In the genomic region with DNA sequence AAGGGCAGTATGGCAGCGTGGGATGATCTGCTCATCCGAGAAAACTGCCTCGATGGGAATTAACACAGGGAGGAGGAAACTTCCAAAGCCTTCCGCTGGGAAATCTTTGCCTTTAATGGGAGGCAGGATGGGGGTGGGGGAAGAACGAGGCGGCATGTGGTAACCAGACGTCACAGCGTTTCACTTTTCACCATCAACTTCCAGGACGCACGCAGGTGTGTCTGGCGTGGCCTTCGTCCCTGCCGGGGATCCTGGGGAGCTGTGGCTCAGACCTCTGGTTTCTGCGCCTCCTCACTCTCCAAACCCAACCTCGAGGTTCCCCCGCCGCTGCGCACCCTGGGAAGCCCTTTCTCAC, we compare ENCODE assay signal across 7 cellular contexts. TPM values are rescaled to one million over a fixed set of nuclear protein-coding genes. Genes with fewer than 3 reads are reported as not detected.
A peak's percentile ranks its signal among the peaks of the same experiment; 100 is the strongest.
DNase-seq lines count a peak whose midpoint lies in the region; ATAC-seq, FAIRE-seq and TF ChIP-seq lines count a peak whose summit lies in the region.

No MANE protein-coding gene starts in this region.

- ATAC-seq in GM18870 (IDR thresholded peaks at IDR 0.05; ENCODE audit: unreplicated experiment) = peak; percentile 10
- peak; percentile 14 for ATAC-seq in HG02938 (IDR thresholded peaks at IDR 0.05; ENCODE audit: unreplicated experiment)
- ATAC-seq in T-helper 17 cell = no peak
- peak in 4 of 8 donors; percentile 2 to 8 (median 4) for ATAC-seq in heart right ventricle

- H3K27me3 ChIP-seq in heart right ventricle (no peaks in the 10 kb centered on the region), sigmoid colon (no peaks in the 10 kb centered on the region)

- TF ChIP-seq POLR2A in sigmoid colon (IDR thresholded peaks at IDR 0.05) (no peak), GM12891 (IDR thresholded peaks at IDR 0.05; ENCODE audit: low read depth, low read length) (no peak)

- peak overlapping the region in 2 of 10 donors; percentile 16 to 84 for H3K27ac ChIP-seq in heart right ventricle
- peak overlapping the region; percentile 65 to 88 (median 72) for H3K27ac ChIP-seq in sigmoid colon

- no peak for TF ChIP-seq EP300 in sigmoid colon (IDR thresholded peaks at IDR 0.05)

- H3K4me3 Mint-ChIP-seq in T-helper 17 cell = peak overlapping the region; percentile 97

- H3K4me3 ChIP-seq in heart right ventricle = peak overlapping the region; percentile 4 to 90 (median 70)
- H3K4me3 ChIP-seq in sigmoid colon = peak overlapping the region; percentile 37 to 67 (median 62)

- DNase-seq in T-helper 17 cell (no peak), heart right ventricle (no peak), sigmoid colon (no peak), GM12891 (ENCODE audit: insufficient read length, low spot score) (no peak)
- no peak for DNase-seq in stimulated activated CD4-positive, alpha-beta T cell treated with anti-CD3 and anti-CD28 coated beads, Interleukin-2, amount 100 ng/mL, for 48 hours

- H3K36me3 ChIP-seq in heart right ventricle (no peaks in the 10 kb centered on the region), sigmoid colon (no peaks in the 10 kb centered on the region)

- H3K4me1 ChIP-seq in heart right ventricle (peaks cover 0 to 14% (median 8%) of the 10 kb centered on the region in 9 donors), sigmoid colon (peaks cover 0 to 11% (median 6%) of the 10 kb centered on the region in 4 donors)

- TF ChIP-seq CTCF in heart right ventricle (IDR thresholded peaks at IDR 0.05) (no peak), sigmoid colon (IDR thresholded peaks at IDR 0.05) (peak in 1 of 4 experiments; percentile 19)

- peaks cover 9% of the 10 kb centered on the region for H3K4me1 Mint-ChIP-seq in T-helper 17 cell

- WGBS in heart right ventricle, 2 donors = 1 to 2% methylated on average over 18 of the region's 18 CpGs
- 1 to 4% methylated on average over 18 of the region's 18 CpGs for whole genome bisulfite sequencing in sigmoid colon, 2 donors

- no peak for FAIRE-seq in GM12891 (lab: Jason Lieb, UNC)

- H3K9me3 ChIP-seq in T-helper 17 cell (ENCODE audit: control insufficient read depth, low read length, poor library complexity, severe bottlenecking) = no peaks in the 10 kb centered on the region
- no peaks in the 10 kb centered on the region for H3K9me3 ChIP-seq in heart right ventricle
- no peaks in the 10 kb centered on the region for H3K9me3 ChIP-seq in sigmoid colon

- intact Hi-C loops in heart right ventricle (cut with DNase I) (loop anchor here in 1 of 10 donors (1.0 kb wide), 1 partner anchor 33 kb away; no protein-coding TSS in a partner anchor), sigmoid colon (cut with DNase I) (no loop called here)

- peak overlapping the region; percentile 93 for H3K27ac Mint-ChIP-seq in T-helper 17 cell

- H3K27me3 Mint-ChIP-seq in T-helper 17 cell = peaks cover 16% of the 10 kb centered on the region

- no peaks in the 10 kb centered on the region for H3K36me3 Mint-ChIP-seq in T-helper 17 cell (ENCODE audit: low read depth)

TF ChIP-seq in GM12891, 5 proteins besides CTCF, POLR2A, EP300 and RAD21:
- TF ChIP-seq TAF1 (IDR thresholded peaks at IDR 0.05; ENCODE audit: low read depth, low read length) (no peak), PAX5 (IDR thresholded peaks at IDR 0.05; ENCODE audit: insufficient read depth, low read length, severe bottlenecking) (no peak), POU2F2 (IDR thresholded peaks at IDR 0.05; ENCODE audit: low read depth, low read length) (no peak), POLR2AphosphoS5 (IDR thresholded peaks at IDR 0.05; ENCODE audit: low read depth, low read length) (no peak), SPI1 (IDR thresholded peaks at IDR 0.05; ENCODE audit: low read depth, low read length) (no peak)

RNA-seq across cellular contexts. Expression of gene RSPH1, which starts 0.3 kb away (rescaled TPM):
- total RNA-seq in T-helper 17 cell = under 1 TPM in 1 of 2 donors, not detected in 1; 0.47 TPM
- under 1 TPM in 2 of 10 donors, not detected in 8; 0.20 to 0.36 TPM for total RNA-seq in heart right ventricle
- under 1 TPM in 1 of 2 donors, not detected in 1; 0.06 TPM for polyA plus RNA-seq in heart right ventricle
- 1 to 10 TPM in 2 of 4 donors, not detected in 2; 1.2 TPM for total RNA-seq in sigmoid colon
- 10 to 100 TPM in 1 of 3 donors, 1 to 10 TPM in 2; 3.0 to 13.4 (median 8.8) TPM for polyA plus RNA-seq in sigmoid colon
- 2.6 TPM for polyA plus RNA-seq in GM12891 (2012; ENCODE audit: low read depth, missing spikeins)

RNA-seq across cellular contexts. Expression of gene SLC37A1, which starts 17.9 kb away (rescaled TPM):
- total RNA-seq in T-helper 17 cell (10 to 100 TPM; 21.0 to 24.0 TPM), heart right ventricle (10 to 100 TPM in 1 of 10 donors, 1 to 10 TPM in 9; 3.7 to 13.2 (median 5.7) TPM), sigmoid colon (1 to 10 TPM; 2.3 to 7.8 (median 5.0) TPM)
- polyA plus RNA-seq in heart right ventricle (1 to 10 TPM; 1.8 to 2.6 TPM), sigmoid colon (10 to 100 TPM; 21.0 to 98.5 (median 31.2) TPM)
- 14.0 TPM for polyA plus RNA-seq in GM12891 (2012; ENCODE audit: low read depth, missing spikeins)
